In the genomic region with DNA sequence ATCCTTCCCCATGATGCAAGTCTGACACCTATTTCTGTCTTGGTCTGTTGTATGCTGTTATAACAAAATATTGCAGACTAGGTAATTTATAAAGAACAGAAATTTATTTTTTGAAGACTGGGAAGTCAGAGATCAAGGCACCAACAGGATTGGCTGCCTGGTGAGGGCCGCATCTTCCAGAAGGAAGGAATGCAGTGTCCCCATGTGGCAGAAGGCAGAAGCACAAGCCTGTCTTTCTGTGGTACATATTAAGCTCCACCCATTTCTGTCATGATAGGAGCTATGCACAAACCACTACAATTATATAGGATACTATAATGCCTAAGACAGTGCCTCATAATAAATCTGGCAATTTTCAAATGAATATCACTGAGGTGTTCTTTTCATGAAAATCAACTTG, we compare ENCODE assay signal across 8 cellular contexts.
DNase-seq lines count a peak whose midpoint lies in the region; ATAC-seq and TF ChIP-seq lines count a peak whose summit lies in the region.

No MANE protein-coding gene starts in this region.

- no peak overlapping the region for H3K27ac ChIP-seq in C4-2B
- no peak overlapping the region for H3K27ac ChIP-seq in SJCRH30
- no peak overlapping the region for H3K27ac ChIP-seq in naive thymus-derived CD4-positive, alpha-beta T cell (ENCODE audit: low read depth, low read length)

- H3K9me3 ChIP-seq in HAP-1: no peaks in the 10 kb centered on the region
- H3K9me3 ChIP-seq in SJCRH30 (replicated peaks): no peaks in the 10 kb centered on the region
- no peaks in the 10 kb centered on the region for H3K9me3 ChIP-seq in naive thymus-derived CD4-positive, alpha-beta T cell (ENCODE audit: control insufficient read depth in 2 of 3, low read length in 3 of 3)

- CTCF ChIA-PET in naive thymus-derived CD4-positive, alpha-beta T cell (lab: Charles Lee): no interaction called here

- no peak overlapping the region for H3K4me3 Mint-ChIP-seq in naive thymus-derived CD4-positive, alpha-beta T cell

- H3K36me3 Mint-ChIP-seq in naive thymus-derived CD4-positive, alpha-beta T cell: no peaks in the 10 kb centered on the region

- H3K27ac Mint-ChIP-seq in naive thymus-derived CD4-positive, alpha-beta T cell: no peak overlapping the region

- H3K27me3 ChIP-seq in HAP-1 (ENCODE audit: low read depth): no peaks in the 10 kb centered on the region
- no peaks in the 10 kb centered on the region for H3K27me3 ChIP-seq in SJCRH30
- no peaks in the 10 kb centered on the region for H3K27me3 ChIP-seq in naive thymus-derived CD4-positive, alpha-beta T cell (ENCODE audit: control insufficient read depth in 2 of 2, insufficient read depth in 2 of 2, low read length in 2 of 2)

- intact Hi-C loops in naive thymus-derived CD4-positive, alpha-beta T cell (cut with micrococcal nuclease): no loop called here

- H3K9me3 Mint-ChIP-seq in naive thymus-derived CD4-positive, alpha-beta T cell: peaks cover 0 to 4% (median 0%) of the 10 kb centered on the region in 11 donors

- H3K4me1 Mint-ChIP-seq in naive thymus-derived CD4-positive, alpha-beta T cell: no peaks in the 10 kb centered on the region

- ATAC-seq in naive thymus-derived CD4-positive, alpha-beta T cell: no peak
- ATAC-seq in GM18519 (IDR thresholded peaks at IDR 0.05; ENCODE audit: low FRiP score, unreplicated experiment): no peak

- H3K27me3 Mint-ChIP-seq in naive thymus-derived CD4-positive, alpha-beta T cell: no peaks in the 10 kb centered on the region

- in situ Hi-C loops in HAP-1 (cut with MboI; ENCODE audit: low sequenced_read_pairs): loop anchor here (25.0 kb wide), 2 partner anchors 420 to 670 kb away; no protein-coding TSS in a partner anchor

- peak; percentile 83 for TF ChIP-seq CTCF in C4-2B (conservative IDR thresholded peaks at IDR 0.05)

- POLR2A ChIA-PET in naive thymus-derived CD4-positive, alpha-beta T cell (lab: Charles Lee): no interaction called here

- no peak overlapping the region for H3K4me3 ChIP-seq in HAP-1
- H3K4me3 ChIP-seq in SJCRH30: no peak overlapping the region
- H3K4me3 ChIP-seq in naive thymus-derived CD4-positive, alpha-beta T cell (ENCODE audit: low read length): no peak overlapping the region

- DNase-seq in HAP-1 (ENCODE audit: low spot score in 2 of 2) (peak; percentile 75 to 83), SJCRH30 (peak; percentile 35 to 59), iPS-NIHi7 (ENCODE audit: extremely low spot score) (peak; percentile 56), DMS114 treated with DMSO at 0.1 percent for 48 hours (lab: John Stamatoyannopoulos, UW; ENCODE audit: unreplicated experiment) (no peak), C1 segment of cervical spinal cord (lab: John Stamatoyannopoulos, UW) (no peak)
- DNase-seq in naive thymus-derived CD4-positive, alpha-beta T cell: no peak

- H3K4me1 ChIP-seq in HAP-1 (peaks cover 16% of the 10 kb centered on the region), SJCRH30 (no peaks in the 10 kb centered on the region)
- no peaks in the 10 kb centered on the region for H3K4me1 ChIP-seq in naive thymus-derived CD4-positive, alpha-beta T cell (ENCODE audit: control insufficient read depth in 2 of 2, insufficient read depth in 2 of 2, low read length in 2 of 2)

- no peaks in the 10 kb centered on the region for H3K36me3 ChIP-seq in HAP-1 (replicated peaks)
- H3K36me3 ChIP-seq in SJCRH30: no peaks in the 10 kb centered on the region
- H3K36me3 ChIP-seq in naive thymus-derived CD4-positive, alpha-beta T cell (ENCODE audit: control insufficient read depth in 2 of 3, insufficient read depth in 3 of 3, low read length in 3 of 3): no peaks in the 10 kb centered on the region

Comparison
In these comparisons a context has a peak if more than half of its experiments do, and no peak if none do; other contexts are left out.
1. DNase-seq: peak in HAP-1 (2 of 2), SJCRH30 (2 of 2) and iPS-NIHi7 (single experiment); none in DMS114 treated with DMSO at 0.1 percent for 48 hours (single experiment), naive thymus-derived CD4-positive, alpha-beta T cell (0 of 9) and C1 segment of cervical spinal cord (0 of 14).